In the genomic region with DNA sequence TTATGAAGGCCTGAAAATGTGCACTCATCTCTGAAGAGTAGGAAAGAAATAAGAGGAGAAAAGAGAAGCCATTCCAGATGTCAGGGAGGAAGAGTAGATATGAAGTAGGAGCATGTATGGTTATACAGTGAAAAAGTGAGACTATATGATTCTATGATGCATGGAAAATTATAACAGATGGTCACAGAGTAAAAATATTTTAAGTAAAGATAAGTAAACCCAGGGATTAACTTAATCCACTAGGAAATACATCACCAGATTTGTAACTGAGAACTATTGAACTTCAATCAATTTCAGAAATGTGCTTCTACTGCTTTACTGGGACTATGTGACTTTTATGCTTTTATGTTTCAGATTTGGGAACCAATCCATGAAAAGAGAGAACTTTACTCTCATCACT, we compare ENCODE assay signal across 25 cellular contexts. TPM values are rescaled to one million over a fixed set of nuclear protein-coding genes. Genes with fewer than 3 reads are reported as not detected.
A peak's percentile ranks its signal among the peaks of the same experiment; 100 is the strongest.
DNase-seq lines count a peak whose midpoint lies in the region; ATAC-seq, FAIRE-seq and TF ChIP-seq lines count a peak whose summit lies in the region.
"Had no signal": no experiment of that assay in that cellular context is flagged by ENCODE, and none has a peak within 500 bp of the region (broad histone marks: within the 10 kb centered on the region; RNA-seq: fewer than 3 reads in every experiment).

A gene with protein sequence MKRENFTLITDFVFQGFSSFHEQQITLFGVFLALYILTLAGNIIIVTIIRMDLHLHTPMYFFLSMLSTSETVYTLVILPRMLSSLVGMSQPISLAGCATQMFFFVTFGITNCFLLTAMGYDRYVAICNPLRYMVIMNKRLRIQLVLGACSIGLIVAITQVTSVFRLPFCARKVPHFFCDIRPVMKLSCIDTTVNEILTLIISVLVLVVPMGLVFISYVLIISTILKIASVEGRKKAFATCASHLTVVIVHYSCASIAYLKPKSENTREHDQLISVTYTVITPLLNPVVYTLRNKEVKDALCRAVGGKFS (plus strand): TSS at position 301 of the 400 bp plus-strand sequence. CDS start 70 bp downstream, at position 371.

- H3K4me2 ChIP-seq in mammary epithelial cell (ENCODE audit: insufficient read depth, low read depth, low read length): no peak within 1 kb of the TSS
- H3K4me2 ChIP-seq: BLaER1 had no signal

- no peak within 1 kb of the TSS for H3K9ac ChIP-seq in mammary epithelial cell (ENCODE audit: insufficient read depth, low read length)
- H3K9ac ChIP-seq in kidney (ENCODE audit: low read length in 2 of 2): no peak within 1 kb of the TSS
- H3K9ac ChIP-seq: BLaER1 had no signal

- in situ Hi-C loops in mammary epithelial cell (cut with MboI; ENCODE audit: low sequenced_read_pairs in 2 of 2): no loop called here

- H3K4me1 ChIP-seq in mammary epithelial cell (ENCODE audit: insufficient read depth, low read length) (no peaks in the 10 kb centered on the region), kidney (ENCODE audit: control insufficient read depth in 1 of 2, insufficient read depth in 1 of 2, low read depth in 1 of 2, low read length in 2 of 2) (peaks cover 0 to 4% of the 10 kb centered on the region in 2 donors)
- H3K4me1 ChIP-seq: BE2C, BLaER1 had no signal

- no peak within 1 kb of the TSS for H2AFZ ChIP-seq in mammary epithelial cell (ENCODE audit: low read depth, low read length)

- no peaks in the 10 kb centered on the region for H3K79me2 ChIP-seq in mammary epithelial cell (ENCODE audit: insufficient read depth, low read length)

- dilution Hi-C loops in mammary epithelial cell (cut with HindIII; ENCODE audit: low sequenced_read_pairs): no loop called here

- H3K9me3 ChIP-seq in mammary epithelial cell (replicated peaks; ENCODE audit: insufficient read depth, low read length) (no peaks in the 10 kb centered on the region), kidney (ENCODE audit: control insufficient read depth in 1 of 2, low read length in 2 of 2) (no peaks in the 10 kb centered on the region)
- H3K9me3 ChIP-seq: BE2C, BLaER1 had no signal

- BruUV-seq in MCF 10A (replicated peaks; lab: Mats Ljungman, UMichigan) (no TSS peak), mammary epithelial cell (replicated peaks; lab: Mats Ljungman, UMichigan) (no TSS peak)

- ATAC-seq in natural killer cell treated with Interleukin-12 subunit alpha and Interleukin-12 subunit beta and Interleukin-15 and Interleukin-18, amount 100 ng/mL, for 72 hours: no peak

- H3K27ac Mint-ChIP-seq in MCF 10A (ENCODE audit: low read depth, unreplicated experiment): peak within 1 kb of the TSS; percentile 24
- H3K27ac Mint-ChIP-seq in natural killer cell treated with Interleukin-12 subunit alpha and Interleukin-12 subunit beta and Interleukin-15 and Interleukin-18, amount 100 ng/mL, for 72 hours: no peak within 1 kb of the TSS
- H3K27ac Mint-ChIP-seq: CD4-positive, alpha-beta memory T cell; CD4-positive, CD25-positive, alpha-beta regulatory T cell; CD8-positive, alpha-beta memory T cell had no signal

- TF ChIP-seq CTCF in MCF 10A (IDR thresholded peaks at IDR 0.05; ENCODE audit: unreplicated experiment): no peak
- no peak for TF ChIP-seq CTCF in mammary epithelial cell (conservative IDR thresholded peaks at IDR 0.05 in 1 of 2, IDR thresholded peaks at IDR 0.05 in 1 of 2; ENCODE audit: extremely low read depth in 1 of 2, insufficient read depth in 1 of 2, low read depth in 1 of 2, low read length in 2 of 2)
- no peak for TF ChIP-seq CTCF in kidney (IDR thresholded peaks at IDR 0.05; ENCODE audit: borderline replicate concordance, extremely low read depth, insufficient read depth)
- TF ChIP-seq CTCF in dorsolateral prefrontal cortex (IDR thresholded peaks at IDR 0.05 in 54 of 56, conservative IDR thresholded peaks at IDR 0.05 in 2 of 56; ENCODE audit: low read depth in 1 of 56, partially characterized antibody in 56 of 56): no peak

- H3K4me3 ChIP-seq in mammary epithelial cell (replicated peaks in 1 of 3; ENCODE audit: insufficient read depth in 1 of 3, low read depth in 2 of 3, low read length in 3 of 3) (no peak within 1 kb of the TSS), kidney (ENCODE audit: low read length in 2 of 2) (no peak within 1 kb of the TSS), dorsolateral prefrontal cortex (no peak within 1 kb of the TSS)
- H3K4me3 ChIP-seq: BLaER1 had no signal

- POLR2A ChIA-PET in MCF 10A (lab: Yijun Ruan, JAX): no interaction called here

- H4K20me1 ChIP-seq in mammary epithelial cell (ENCODE audit: insufficient read depth, low read length): no peaks in the 10 kb centered on the region
- H4K20me1 ChIP-seq: BLaER1 had no signal

- H3K36me3 ChIP-seq in mammary epithelial cell (ENCODE audit: insufficient read depth, low read length) (no peaks in the 10 kb centered on the region), kidney (ENCODE audit: control insufficient read depth in 1 of 2, insufficient read depth in 2 of 2, low read length in 2 of 2) (no peaks in the 10 kb centered on the region)
- H3K36me3 ChIP-seq: BE2C, BLaER1 had no signal

- intact Hi-C loops in MCF 10A (cut with micrococcal nuclease) (no loop called here), mammary epithelial cell (cut with micrococcal nuclease) (no loop called here), kidney (cut with DNase I) (no loop called here), dorsolateral prefrontal cortex (cut with DNase I) (no loop called here)

- peaks cover 12% of the 10 kb centered on the region for H3K4me1 Mint-ChIP-seq in MCF 10A (ENCODE audit: insufficient read depth, unreplicated experiment)
- no peaks in the 10 kb centered on the region for H3K4me1 Mint-ChIP-seq in natural killer cell treated with Interleukin-12 subunit alpha and Interleukin-12 subunit beta and Interleukin-15 and Interleukin-18, amount 100 ng/mL, for 72 hours (ENCODE audit: low read depth in 2 of 2)
- H3K4me1 Mint-ChIP-seq: CD4-positive, alpha-beta memory T cell; CD4-positive, CD25-positive, alpha-beta regulatory T cell; CD8-positive, alpha-beta memory T cell had no signal

- CTCF ChIA-PET in MCF 10A (lab: Yijun Ruan, JAX): interaction anchor here (1.1 kb wide), 1 partner anchor 225 kb away, joined by 3 read pairs; no protein-coding TSS in a partner anchor
- CTCF ChIA-PET in mammary epithelial cell (lab: Charles Lee; ENCODE audit: low non-redundant PET): no interaction called here

- DNase-seq in MCF 10A (ENCODE audit: unreplicated experiment): no peak
- no peak for DNase-seq in mammary epithelial cell
- peak; percentile 12 for DNase-seq in HCEC 1CT
- peak; percentile 1 for DNase-seq in NCI-H524 treated with DMSO at 0.1 percent for 48 hours (lab: John Stamatoyannopoulos, UW)
- DNase-seq in natural killer cell treated with Interleukin-12 subunit alpha and Interleukin-12 subunit beta and Interleukin-15 and Interleukin-18, amount 100 ng/mL, for 72 hours (ENCODE audit: low spot score): no peak
- no peak for DNase-seq in kidney
- no peak for DNase-seq in dorsolateral prefrontal cortex
- DNase-seq: 8988T; ACHN; BE2C; C1 segment of cervical spinal cord; CD4-positive, alpha-beta memory T cell; CD4-positive, CD25-positive, alpha-beta regulatory T cell; CD8-positive, alpha-beta memory T cell; COR-L47; DMS79 treated with DMSO at 0.1 percent for 48 hours; GF-D8 had no signal

- FAIRE-seq in kidney (lab: Jason Lieb, UNC): no peak
- FAIRE-seq: A204.1, G401.6, GM12891, GM19239 had no signal

- H3K27me3 Mint-ChIP-seq in MCF 10A (ENCODE audit: insufficient read depth, unreplicated experiment): no peaks in the 10 kb centered on the region
- H3K27me3 Mint-ChIP-seq in natural killer cell treated with Interleukin-12 subunit alpha and Interleukin-12 subunit beta and Interleukin-15 and Interleukin-18, amount 100 ng/mL, for 72 hours: peaks cover 24 to 42% of the 10 kb centered on the region in 2 donors
- H3K27me3 Mint-ChIP-seq: CD4-positive, CD25-positive, alpha-beta regulatory T cell had no signal

- no peaks in the 10 kb centered on the region for H3K36me3 Mint-ChIP-seq in MCF 10A (ENCODE audit: insufficient read depth, unreplicated experiment)
- H3K36me3 Mint-ChIP-seq in natural killer cell treated with Interleukin-12 subunit alpha and Interleukin-12 subunit beta and Interleukin-15 and Interleukin-18, amount 100 ng/mL, for 72 hours: no peaks in the 10 kb centered on the region
- H3K36me3 Mint-ChIP-seq: CD14-positive monocyte; CD4-positive, alpha-beta memory T cell; CD4-positive, CD25-positive, alpha-beta regulatory T cell; CD8-positive, alpha-beta memory T cell had no signal

- no peaks in the 10 kb centered on the region for H3K9me3 Mint-ChIP-seq in MCF 10A (ENCODE audit: unreplicated experiment)
- no peaks in the 10 kb centered on the region for H3K9me3 Mint-ChIP-seq in natural killer cell treated with Interleukin-12 subunit alpha and Interleukin-12 subunit beta and Interleukin-15 and Interleukin-18, amount 100 ng/mL, for 72 hours
- H3K9me3 Mint-ChIP-seq: CD14-positive monocyte; CD4-positive, CD25-positive, alpha-beta regulatory T cell had no signal

- H3K27me3 ChIP-seq in mammary epithelial cell (ENCODE audit: insufficient read depth, low read length) (no peaks in the 10 kb centered on the region), dorsolateral prefrontal cortex (peaks cover 0 to 12% (median 0%) of the 10 kb centered on the region in 45 donors)
- H3K27me3 ChIP-seq: BE2C, BLaER1 had no signal

- H3K27ac ChIP-seq in mammary epithelial cell (ENCODE audit: insufficient read depth, low read depth, low read length) (no peak within 1 kb of the TSS), kidney (ENCODE audit: low read depth in 2 of 2, low read length in 2 of 2) (no peak within 1 kb of the TSS), dorsolateral prefrontal cortex (no peak within 1 kb of the TSS)
- H3K27ac ChIP-seq: BLaER1 had no signal

- H3K4me3 Mint-ChIP-seq in MCF 10A (ENCODE audit: unreplicated experiment): no peak within 1 kb of the TSS
- H3K4me3 Mint-ChIP-seq in natural killer cell treated with Interleukin-12 subunit alpha and Interleukin-12 subunit beta and Interleukin-15 and Interleukin-18, amount 100 ng/mL, for 72 hours: no peak within 1 kb of the TSS
- H3K4me3 Mint-ChIP-seq: CD14-positive monocyte; CD4-positive, alpha-beta memory T cell; CD4-positive, CD25-positive, alpha-beta regulatory T cell; CD8-positive, alpha-beta memory T cell had no signal

RNA-seq across cellular contexts. Expression of the gene that starts here (rescaled TPM):
- not detected in 2 replicates for total RNA-seq in MCF 10A (2022)
- not detected for total RNA-seq in mammary epithelial cell
- not detected for polyA plus RNA-seq in mammary epithelial cell
- polyA minus RNA-seq in mammary epithelial cell: not detected
- not detected for total RNA-seq in natural killer cell treated with Interleukin-12 subunit alpha and Interleukin-12 subunit beta and Interleukin-15 and Interleukin-18, amount 100 ng/mL, for 72 hours
- not detected for total RNA-seq in kidney
- not detected for polyA plus RNA-seq in kidney (ENCODE audit: insufficient read depth, low read depth, low replicate concordance)
- under 1 TPM in 1 of 120 experiments, not detected in 119; 0.56 TPM for total RNA-seq in dorsolateral prefrontal cortex
- total RNA-seq: A673; CD4-positive, alpha-beta memory T cell; CD4-positive, CD25-positive, alpha-beta regulatory T cell; CD8-positive, alpha-beta memory T cell had no signal
- polyA plus RNA-seq: AG04450; CD14-positive monocyte; CD4-positive, alpha-beta memory T cell; CD4-positive, CD25-positive, alpha-beta regulatory T cell; CD8-positive, alpha-beta memory T cell had no signal

Comparison
In these comparisons a context has a peak if more than half of its experiments do, and no peak if none do; other contexts are left out.
1. DNase-seq: peak in HCEC 1CT (single experiment) and NCI-H524 treated with DMSO at 0.1 percent for 48 hours (single experiment); none in MCF 10A (single experiment), mammary epithelial cell (single experiment), natural killer cell treated with Interleukin-12 subunit alpha and Interleukin-12 subunit beta and Interleukin-15 and Interleukin-18, amount 100 ng/mL, for 72 hours (single experiment), kidney (single experiment) and dorsolateral prefrontal cortex (0 of 10).